ENCODE assay signal across 8 cellular contexts in genomic region chr15:74958320-74958907, GRCh38. TPM values are rescaled to one million over a fixed set of nuclear protein-coding genes. Genes with fewer than 3 reads are reported as not detected.
DNase-seq lines count a peak whose midpoint lies in the region; ATAC-seq and TF ChIP-seq lines count a peak whose summit lies in the region.

No MANE protein-coding gene starts in this region.

- H3K79me2 ChIP-seq in fibroblast of lung (ENCODE audit: control insufficient read depth, insufficient read depth, low read length) (no peaks in the 10 kb centered on the region), neural cell (replicated peaks; ENCODE audit: insufficient read depth, low read length) (no peaks in the 10 kb centered on the region)

- H3K27me3 ChIP-seq in fibroblast of lung (ENCODE audit: control insufficient read depth, insufficient read depth, low read length) = peaks cover 14% of the 10 kb centered on the region
- H3K27me3 ChIP-seq in neural cell (ENCODE audit: insufficient read depth, low read depth, low read length) = peaks cover 52% of the 10 kb centered on the region

- TF ChIP-seq EP300 in neural cell (conservative IDR thresholded peaks at IDR 0.05; ENCODE audit: poor library complexity, severe bottlenecking) = no peak

- H3K4me2 ChIP-seq in fibroblast of lung (ENCODE audit: extremely low read depth, insufficient read depth, low read length) (peak overlapping the region; percentile 59), neural cell (ENCODE audit: low read length) (no peak overlapping the region)

- no peaks in the 10 kb centered on the region for H3F3A ChIP-seq in neural cell (ENCODE audit: insufficient read depth, low read length, poor library complexity, severe bottlenecking)

- H3K4me3 ChIP-seq in fibroblast of lung (replicated peaks in 1 of 4; ENCODE audit: control extremely low read depth in 1 of 4, insufficient read depth in 1 of 4, low read depth in 3 of 4, low read length in 4 of 4) (peak overlapping the region; percentile 16 to 58 (median 29)), neural cell (ENCODE audit: low read length) (peak overlapping the region; percentile 48)

- H4K20me1 ChIP-seq in fibroblast of lung (ENCODE audit: control insufficient read depth, extremely low read depth, insufficient read depth, low read length) = no peaks in the 10 kb centered on the region
- H4K20me1 ChIP-seq in neural cell (ENCODE audit: insufficient read depth) = no peaks in the 10 kb centered on the region

- peak overlapping the region; percentile 40 for H2AFZ ChIP-seq in fibroblast of lung (ENCODE audit: low read length)
- no peak overlapping the region for H2AFZ ChIP-seq in neural cell (ENCODE audit: low read depth, low read length)

- no peak overlapping the region for H3K27ac ChIP-seq in fibroblast of lung (ENCODE audit: insufficient read depth, low read length)
- no peak overlapping the region for H3K27ac ChIP-seq in neural cell (ENCODE audit: low read length)

- no peaks in the 10 kb centered on the region for H3K9me2 ChIP-seq in neural cell (ENCODE audit: insufficient read depth, low read length)

- peak; percentile 62 for DNase-seq in EL
- DNase-seq in NCI-H82 (lab: John Stamatoyannopoulos, UW) = peak; percentile 85
- DNase-seq in fibroblast of lung (ENCODE audit: low read depth in 2 of 2) = no peak
- DNase-seq in NCI-H1048 (lab: John Stamatoyannopoulos, UW) = no peak
- DNase-seq in NCI-H1436 (lab: John Stamatoyannopoulos, UW) = no peak

- H3K9ac ChIP-seq in fibroblast of lung (ENCODE audit: insufficient read depth, low read length) = no peak overlapping the region
- H3K9ac ChIP-seq in neural cell (ENCODE audit: low read length) = no peak overlapping the region

- H3K4me1 ChIP-seq in fibroblast of lung (ENCODE audit: control insufficient read depth, extremely low read depth, insufficient read depth, low read length) = no peaks in the 10 kb centered on the region

- H3K9me3 ChIP-seq in fibroblast of lung (ENCODE audit: control insufficient read depth, insufficient read depth, low read depth, low read length) = no peaks in the 10 kb centered on the region
- H3K9me3 ChIP-seq in neural cell (ENCODE audit: low read length) = no peaks in the 10 kb centered on the region

- H3K36me3 ChIP-seq in fibroblast of lung (ENCODE audit: control insufficient read depth, insufficient read depth, low read length) (no peaks in the 10 kb centered on the region), neural cell (ENCODE audit: insufficient read depth, low read length) (no peaks in the 10 kb centered on the region)

- TF ChIP-seq RAD21 in neural cell (conservative IDR thresholded peaks at IDR 0.05) = no peak

- ATAC-seq in HG02759 (IDR thresholded peaks at IDR 0.05; ENCODE audit: unreplicated experiment) (no peak), HG03432 (IDR thresholded peaks at IDR 0.05; ENCODE audit: unreplicated experiment) (no peak)

- TF ChIP-seq CTCF in fibroblast of lung (conservative IDR thresholded peaks at IDR 0.05 in 1 of 2, IDR thresholded peaks at IDR 0.05 in 1 of 2; ENCODE audit: low read depth in 1 of 2, low read length in 2 of 2) (peak in 1 of 2 donors; percentile 22), neural cell (IDR thresholded peaks at IDR 0.05; ENCODE audit: poor library complexity, severe bottlenecking) (peak; percentile 15)

TF ChIP-seq in neural cell, 6 proteins besides CTCF, POLR2A, EP300 and RAD21:
- no peak for TF ChIP-seq POLR2AphosphoS5 (IDR thresholded peaks at IDR 0.05)
- no peak for TF ChIP-seq EZH2 (IDR thresholded peaks at IDR 0.05; ENCODE audit: borderline replicate concordance, insufficient read depth, low read length, poor library complexity, severe bottlenecking)
- no peak for TF ChIP-seq SMC3 (conservative IDR thresholded peaks at IDR 0.05; ENCODE audit: poor library complexity)
- no peak for TF ChIP-seq REST (IDR thresholded peaks at IDR 0.05; ENCODE audit: borderline replicate concordance)
- no peak for TF ChIP-seq MXI1 (conservative IDR thresholded peaks at IDR 0.05; ENCODE audit: poor library complexity, severe bottlenecking)
- TF ChIP-seq TAF1 (IDR thresholded peaks at IDR 0.05; ENCODE audit: low read depth) = no peak
TF ChIP-seq in neural cell: peak in this region for 0.

RNA-seq across cellular contexts. Expression of gene RPP25, which starts 1.8 kb away (rescaled TPM):
- total RNA-seq in fibroblast of lung = 0.50 and 3.1 TPM in 2 replicates
- polyA plus RNA-seq in fibroblast of lung = 1.00 and 2.3 TPM in 2 replicates
- polyA plus RNA-seq in fibroblast of lung (2012) = 1.3 and 3.3 TPM in 2 replicates
- polyA minus RNA-seq in fibroblast of lung (ENCODE audit: low replicate concordance) = 0.51 and 0.96 TPM in 2 replicates
- 2.8 and 4.5 TPM in 2 replicates for polyA plus RNA-seq in neural cell
- polyA minus RNA-seq in neural cell = 4.2 and 6.1 TPM in 2 replicates

RNA-seq across cellular contexts. Expression of gene COX5A, which starts 20.5 kb away (rescaled TPM):
- total RNA-seq in fibroblast of lung = 33.1 and 41.9 TPM in 2 replicates
- polyA plus RNA-seq in fibroblast of lung = 183 and 213 TPM in 2 replicates
- polyA plus RNA-seq in fibroblast of lung (2012) = 204 and 268 TPM in 2 replicates
- 26.8 and 54.7 TPM in 2 replicates for polyA minus RNA-seq in fibroblast of lung (ENCODE audit: low replicate concordance)
- polyA plus RNA-seq in neural cell = 132 and 155 TPM in 2 replicates
- polyA minus RNA-seq in neural cell = 45.0 and 62.0 TPM in 2 replicates

RNA-seq across cellular contexts. Expression of gene SCAMP5, which starts 36.9 kb away (rescaled TPM):
- total RNA-seq in fibroblast of lung = 0.50 and 1.5 TPM in 2 replicates
- polyA plus RNA-seq in fibroblast of lung (0.93 and 1.2 TPM in 2 replicates), neural cell (92.5 and 104 TPM in 2 replicates)
- 0.39 and 0.50 TPM in 2 replicates for polyA plus RNA-seq in fibroblast of lung (2012)
- polyA minus RNA-seq in fibroblast of lung (ENCODE audit: low replicate concordance) (1.7 and 4.0 TPM in 2 replicates), neural cell (93.2 and 93.7 TPM in 2 replicates)

RNA-seq across cellular contexts. Expression of gene FAM219B, which starts 51.8 kb away (rescaled TPM):
- total RNA-seq in fibroblast of lung = 40.6 and 53.8 TPM in 2 replicates
- 23.0 and 35.3 TPM in 2 replicates for polyA plus RNA-seq in fibroblast of lung
- 20.0 and 24.8 TPM in 2 replicates for polyA plus RNA-seq in fibroblast of lung (2012)
- 25.5 and 76.7 TPM in 2 replicates for polyA minus RNA-seq in fibroblast of lung (ENCODE audit: low replicate concordance)
- polyA plus RNA-seq in neural cell = 250 and 293 TPM in 2 replicates
- 91.6 and 99.6 TPM in 2 replicates for polyA minus RNA-seq in neural cell

Comparison
In these comparisons a context has a peak if more than half of its experiments do, and no peak if none do; other contexts are left out.
1. DNase-seq: peak in EL (single experiment) and NCI-H82 (single experiment); none in fibroblast of lung (0 of 2), NCI-H1048 (single experiment) and NCI-H1436 (single experiment).
2. RNA of gene SCAMP5, which starts 36.9 kb away (polyA plus RNA-seq): 92.5 to 104 TPM in neural cell; 0.39 to 1.2 TPM in fibroblast of lung; every median in the first group is over 10 times any median in the second.